ENCODE assay signal across 4 cellular contexts in genomic region chr19:8386437-8386836, GRCh38. TPM values are rescaled to one million over a fixed set of nuclear protein-coding genes. Genes with fewer than 3 reads are reported as not detected.
"Had no signal": no experiment of that assay in that cellular context is flagged by ENCODE, and none has a peak within 500 bp of the region (broad histone marks: within the 10 kb centered on the region; RNA-seq: fewer than 3 reads in every experiment).

No MANE protein-coding gene starts in this region.

RNA-seq across cellular contexts. Expression of gene ANGPTL4, which starts 22.5 kb away (rescaled TPM):
- total RNA-seq: mononuclear cell, neural crest cell had no signal
- polyA plus RNA-seq: immature natural killer cell had no signal

RNA-seq across cellular contexts. Expression of gene KANK3, which starts 43.4 kb away (rescaled TPM):
- total RNA-seq: osteoblast had no signal
